Comparison of ENCODE assay signal across 19 cellular contexts in genomic region chr2:233087725-233088124, GRCh38. TPM values are rescaled to one million over a fixed set of nuclear protein-coding genes. Genes with fewer than 3 reads are reported as not detected.
A peak's percentile ranks its signal among the peaks of the same experiment; 100 is the strongest.
DNase-seq lines count a peak whose midpoint lies in the region; ATAC-seq and TF ChIP-seq lines count a peak whose summit lies in the region.
"Had no signal": no experiment of that assay in that cellular context is flagged by ENCODE, and none has a peak within 500 bp of the region (broad histone marks: within the 10 kb centered on the region; RNA-seq: fewer than 3 reads in every experiment).

No MANE protein-coding gene starts in this region.

- no peaks in the 10 kb centered on the region for H3K27me3 ChIP-seq in SU-DHL-6 (ENCODE audit: low read length)
- no peaks in the 10 kb centered on the region for H3K27me3 ChIP-seq in dorsolateral prefrontal cortex

- peaks cover 7% of the 10 kb centered on the region; the same call in 1 of the 2 replicates for H3K36me3 ChIP-seq in SU-DHL-6 (ENCODE audit: low read length)

- no peaks in the 10 kb centered on the region for H3K9me2 ChIP-seq in SU-DHL-6 (replicated peaks; ENCODE audit: insufficient read depth, low read length)

- H3K27ac ChIP-seq in SU-DHL-6 (ENCODE audit: low read depth, low read length): peak overlapping the region; percentile 93; the same call in 1 of the 2 replicates
- H3K27ac ChIP-seq in dorsolateral prefrontal cortex: peak overlapping the region in 30 of 59 donors; percentile 3 to 86 (median 59)

- no peak overlapping the region for H3K4me3 Mint-ChIP-seq in activated CD8-positive, alpha-beta T cell treated with anti-CD3 and anti-CD28 coated beads, Interleukin-2, amount 10 ng/mL, durations not matched to agents 7 days and 5 days
- no peak overlapping the region for H3K4me3 Mint-ChIP-seq in activated CD8-positive, alpha-beta T cell treated with anti-CD3 and anti-CD28 coated beads for 36 hours
- peak overlapping the region; percentile 63 for H3K4me3 Mint-ChIP-seq in stimulated activated memory B cell treated with anti-CD40 and anti-IgM and Interleukin-4, amounts not matched to agents 10 μg/mL and 1 μg/mL and 100 μg/mL, for 72 hours
- H3K4me3 Mint-ChIP-seq: type B pancreatic cell had no signal

- no peak for ATAC-seq in activated CD8-positive, alpha-beta T cell treated with anti-CD3 and anti-CD28 coated beads, Interleukin-2, amount 10 ng/mL, durations not matched to agents 7 days and 5 days
- no peak for ATAC-seq in activated CD8-positive, alpha-beta T cell treated with anti-CD3 and anti-CD28 coated beads for 36 hours
- no peak for ATAC-seq in stimulated activated memory B cell treated with anti-CD40 and anti-IgM and Interleukin-4, amounts not matched to agents 10 μg/mL and 1 μg/mL and 100 μg/mL, for 72 hours

- H3K4me3 ChIP-seq in SU-DHL-6 (ENCODE audit: insufficient read depth, low read length, poor library complexity, severe bottlenecking) (no peak overlapping the region), dorsolateral prefrontal cortex (no peak overlapping the region)

- H3K9me3 Mint-ChIP-seq in activated CD8-positive, alpha-beta T cell treated with anti-CD3 and anti-CD28 coated beads, Interleukin-2, amount 10 ng/mL, durations not matched to agents 7 days and 5 days (ENCODE audit: insufficient read depth): no peaks in the 10 kb centered on the region
- no peaks in the 10 kb centered on the region for H3K9me3 Mint-ChIP-seq in activated CD8-positive, alpha-beta T cell treated with anti-CD3 and anti-CD28 coated beads for 36 hours
- H3K9me3 Mint-ChIP-seq in stimulated activated memory B cell treated with anti-CD40 and anti-IgM and Interleukin-4, amounts not matched to agents 10 μg/mL and 1 μg/mL and 100 μg/mL, for 72 hours: no peaks in the 10 kb centered on the region
- H3K9me3 Mint-ChIP-seq: type B pancreatic cell had no signal

- no peak for TF ChIP-seq CTCF in activated CD8-positive, alpha-beta T cell treated with anti-CD3 and anti-CD28 coated beads for 36 hours (IDR thresholded peaks at IDR 0.05)
- TF ChIP-seq CTCF in SU-DHL-6 (IDR thresholded peaks at IDR 0.05; ENCODE audit: insufficient read depth, low read length, poor library complexity, severe bottlenecking) (no peak), dorsolateral prefrontal cortex (IDR thresholded peaks at IDR 0.05 in 54 of 56, conservative IDR thresholded peaks at IDR 0.05 in 2 of 56; ENCODE audit: low read depth in 1 of 56, partially characterized antibody in 56 of 56) (no peak)

- H3F3A ChIP-seq in SU-DHL-6 (ENCODE audit: insufficient read depth): peaks cover 36% of the 10 kb centered on the region

- H3K4me1 Mint-ChIP-seq in activated CD8-positive, alpha-beta T cell treated with anti-CD3 and anti-CD28 coated beads, Interleukin-2, amount 10 ng/mL, durations not matched to agents 7 days and 5 days (ENCODE audit: low read depth): peaks cover 62% of the 10 kb centered on the region
- peaks cover 62% of the 10 kb centered on the region for H3K4me1 Mint-ChIP-seq in activated CD8-positive, alpha-beta T cell treated with anti-CD3 and anti-CD28 coated beads for 36 hours (ENCODE audit: low read depth)
- peaks cover 93% of the 10 kb centered on the region for H3K4me1 Mint-ChIP-seq in stimulated activated memory B cell treated with anti-CD40 and anti-IgM and Interleukin-4, amounts not matched to agents 10 μg/mL and 1 μg/mL and 100 μg/mL, for 72 hours

- no peaks in the 10 kb centered on the region for H4K20me1 ChIP-seq in SU-DHL-6 (ENCODE audit: low read depth, low read length)

- H3K27ac Mint-ChIP-seq in activated CD8-positive, alpha-beta T cell treated with anti-CD3 and anti-CD28 coated beads, Interleukin-2, amount 10 ng/mL, durations not matched to agents 7 days and 5 days: peak overlapping the region; percentile 6
- no peak overlapping the region for H3K27ac Mint-ChIP-seq in activated CD8-positive, alpha-beta T cell treated with anti-CD3 and anti-CD28 coated beads for 36 hours
- H3K27ac Mint-ChIP-seq in stimulated activated memory B cell treated with anti-CD40 and anti-IgM and Interleukin-4, amounts not matched to agents 10 μg/mL and 1 μg/mL and 100 μg/mL, for 72 hours: no peak overlapping the region
- H3K27ac Mint-ChIP-seq: type B pancreatic cell had no signal

- H3K79me2 ChIP-seq in SU-DHL-6 (ENCODE audit: insufficient read depth, low read length): peaks cover 98% of the 10 kb centered on the region

- POLR2A ChIA-PET in activated CD8-positive, alpha-beta T cell treated with anti-CD3 and anti-CD28 coated beads, Interleukin-2, amount 10 ng/mL, durations not matched to agents 7 days and 5 days (lab: Charles Lee): interaction anchor here (0.6 to 2.5 kb wide), 3 partner anchors 19 to 989 kb away, joined by 3 to 9 read pairs (median 4); no protein-coding TSS in a partner anchor
- POLR2A ChIA-PET in activated CD8-positive, alpha-beta T cell treated with anti-CD3 and anti-CD28 coated beads for 36 hours (lab: Charles Lee): interaction anchor here (2.6 kb wide), 1 partner anchor 12 kb away, joined by 14 read pairs; no protein-coding TSS in a partner anchor

- no peak overlapping the region for H3K9ac ChIP-seq in SU-DHL-6 (ENCODE audit: low read length)

- no peak overlapping the region for H3K4me2 ChIP-seq in SU-DHL-6 (ENCODE audit: low read depth, low read length, poor library complexity, severe bottlenecking)

- no peak overlapping the region for H2AFZ ChIP-seq in SU-DHL-6 (ENCODE audit: low read depth, low read length, severe bottlenecking)

- intact Hi-C loops in activated CD8-positive, alpha-beta T cell treated with anti-CD3 and anti-CD28 coated beads for 36 hours (cut with micrococcal nuclease): no loop called here
- intact Hi-C loops in dorsolateral prefrontal cortex (cut with DNase I): no loop called here

- peaks cover 78% of the 10 kb centered on the region for H3K36me3 Mint-ChIP-seq in activated CD8-positive, alpha-beta T cell treated with anti-CD3 and anti-CD28 coated beads, Interleukin-2, amount 10 ng/mL, durations not matched to agents 7 days and 5 days (ENCODE audit: low read depth)
- peaks cover 46% of the 10 kb centered on the region for H3K36me3 Mint-ChIP-seq in activated CD8-positive, alpha-beta T cell treated with anti-CD3 and anti-CD28 coated beads for 36 hours (ENCODE audit: low read depth)
- peaks cover 92% of the 10 kb centered on the region for H3K36me3 Mint-ChIP-seq in stimulated activated memory B cell treated with anti-CD40 and anti-IgM and Interleukin-4, amounts not matched to agents 10 μg/mL and 1 μg/mL and 100 μg/mL, for 72 hours
- H3K36me3 Mint-ChIP-seq: type B pancreatic cell had no signal

- no peaks in the 10 kb centered on the region for H3K27me3 Mint-ChIP-seq in activated CD8-positive, alpha-beta T cell treated with anti-CD3 and anti-CD28 coated beads, Interleukin-2, amount 10 ng/mL, durations not matched to agents 7 days and 5 days (ENCODE audit: low read depth)
- H3K27me3 Mint-ChIP-seq in activated CD8-positive, alpha-beta T cell treated with anti-CD3 and anti-CD28 coated beads for 36 hours: no peaks in the 10 kb centered on the region
- H3K27me3 Mint-ChIP-seq in stimulated activated memory B cell treated with anti-CD40 and anti-IgM and Interleukin-4, amounts not matched to agents 10 μg/mL and 1 μg/mL and 100 μg/mL, for 72 hours: no peaks in the 10 kb centered on the region

- H3K9me3 ChIP-seq in SU-DHL-6 (ENCODE audit: insufficient read depth, low read length): no peaks in the 10 kb centered on the region

- no peak for DNase-seq in activated CD8-positive, alpha-beta T cell treated with anti-CD3 and anti-CD28 coated beads, Interleukin-2, amount 10 ng/mL, durations not matched to agents 7 days and 5 days
- no peak for DNase-seq in activated CD8-positive, alpha-beta T cell treated with anti-CD3 and anti-CD28 coated beads for 36 hours
- DNase-seq in dorsolateral prefrontal cortex: peak in 1 of 10 donors; percentile 13
- no peak for DNase-seq in NCI-H1048 (lab: John Stamatoyannopoulos, UW)
- DNase-seq in Ammon's horn (ENCODE audit: low spot score): no peak
- DNase-seq in GOT3 (lab: John Stamatoyannopoulos, UW): no peak
- DNase-seq: 8988T; activated CD4-positive, CD25-positive, alpha-beta regulatory T cell treated with anti-CD3 and anti-CD28 coated beads, Interleukin-2, amount 50 U/mL, for 72 hours; amniotic stem cell; C1 segment of cervical spinal cord; central memory CD4-positive, alpha-beta T cell; DND-41; hypothalamus; NCI-H69; small intestine had no signal

- CTCF ChIA-PET in activated CD8-positive, alpha-beta T cell treated with anti-CD3 and anti-CD28 coated beads, Interleukin-2, amount 10 ng/mL, durations not matched to agents 7 days and 5 days (lab: Charles Lee): no interaction called here
- CTCF ChIA-PET in activated CD8-positive, alpha-beta T cell treated with anti-CD3 and anti-CD28 coated beads for 36 hours (lab: Charles Lee): no interaction called here

RNA-seq across cellular contexts. Expression of gene INPP5D, which starts 27.6 kb away (rescaled TPM):
- total RNA-seq in activated CD8-positive, alpha-beta T cell treated with anti-CD3 and anti-CD28 coated beads, Interleukin-2, amount 10 ng/mL, durations not matched to agents 7 days and 5 days: 100 to 1,000 TPM; 108 to 122 TPM
- 10 to 100 TPM; 38.6 to 40.2 TPM for total RNA-seq in activated CD8-positive, alpha-beta T cell treated with anti-CD3 and anti-CD28 coated beads for 36 hours
- 10 to 100 TPM in 117 of 120 experiments, 1 to 10 TPM in 3; 5.0 to 38.5 (median 18.8) TPM for total RNA-seq in dorsolateral prefrontal cortex

RNA-seq across cellular contexts. Expression of gene NEU2, which starts 55.3 kb away (rescaled TPM):
- total RNA-seq in activated CD8-positive, alpha-beta T cell treated with anti-CD3 and anti-CD28 coated beads, Interleukin-2, amount 10 ng/mL, durations not matched to agents 7 days and 5 days: not detected
- total RNA-seq in activated CD8-positive, alpha-beta T cell treated with anti-CD3 and anti-CD28 coated beads for 36 hours: not detected
- not detected for total RNA-seq in dorsolateral prefrontal cortex
- total RNA-seq: T-helper 1 cell treated with Interleukin-12 subunit alpha and Interleukin-12 subunit beta and Interleukin-4 antibody, amounts not matched to agents 30 ng/mL and 1 ng/mL, for 36 hours had no signal
